11 cellular contexts compared by ENCODE assay signal in genomic region chr4:128241425-128241913, GRCh38. TPM values are rescaled to one million over a fixed set of nuclear protein-coding genes. Genes with fewer than 3 reads are reported as not detected.
A peak's percentile ranks its signal among the peaks of the same experiment; 100 is the strongest.
DNase-seq lines count a peak whose midpoint lies in the region; ATAC-seq and TF ChIP-seq lines count a peak whose summit lies in the region.
"Had no signal": no experiment of that assay in that cellular context is flagged by ENCODE, and none has a peak within 500 bp of the region (broad histone marks: within the 10 kb centered on the region; RNA-seq: fewer than 3 reads in every experiment).

No MANE protein-coding gene starts in this region.

- H3K36me3 Mint-ChIP-seq in activated CD8-positive, alpha-beta T cell treated with anti-CD3 and anti-CD28 coated beads for 36 hours (ENCODE audit: low read depth), result no peaks in the 10 kb centered on the region

- H3K4me1 Mint-ChIP-seq in activated CD8-positive, alpha-beta T cell treated with anti-CD3 and anti-CD28 coated beads for 36 hours (ENCODE audit: low read depth), result no peaks in the 10 kb centered on the region

- no peaks in the 10 kb centered on the region for H3K9me3 Mint-ChIP-seq in activated CD8-positive, alpha-beta T cell treated with anti-CD3 and anti-CD28 coated beads for 36 hours

- no peak overlapping the region for H3K4me3 Mint-ChIP-seq in activated CD8-positive, alpha-beta T cell treated with anti-CD3 and anti-CD28 coated beads for 36 hours

- no peaks in the 10 kb centered on the region for H3K27me3 ChIP-seq in MG63

- H3K27ac Mint-ChIP-seq in activated CD8-positive, alpha-beta T cell treated with anti-CD3 and anti-CD28 coated beads for 36 hours, result no peak overlapping the region

- peaks cover 8% of the 10 kb centered on the region for H3K9me3 ChIP-seq in MG63

- H3K36me3 ChIP-seq in MG63, result no peaks in the 10 kb centered on the region

- H3K27me3 Mint-ChIP-seq in activated CD8-positive, alpha-beta T cell treated with anti-CD3 and anti-CD28 coated beads for 36 hours, result peaks cover 1% of the 10 kb centered on the region

- POLR2A ChIA-PET in activated CD8-positive, alpha-beta T cell treated with anti-CD3 and anti-CD28 coated beads for 36 hours (lab: Charles Lee), result no interaction called here

- no peak for TF ChIP-seq CTCF in activated CD8-positive, alpha-beta T cell treated with anti-CD3 and anti-CD28 coated beads for 36 hours (IDR thresholded peaks at IDR 0.05)

- CTCF ChIA-PET in activated CD8-positive, alpha-beta T cell treated with anti-CD3 and anti-CD28 coated beads for 36 hours (lab: Charles Lee), result no interaction called here

- no peak for ATAC-seq in activated CD8-positive, alpha-beta T cell treated with anti-CD3 and anti-CD28 coated beads for 36 hours

- DNase-seq in DMS 273 treated with DMSO at 0.1 percent for 48 hours (lab: John Stamatoyannopoulos, UW) (peak; percentile 68), MG63 (peak; percentile 85), cerebellar cortex (ENCODE audit: low spot score) (peak; percentile 78), non-pigmented ciliary epithelial cell (ENCODE audit: low read depth) (peak; percentile 85), posterior cingulate gyrus (no peak), T-helper 1 cell (no peak), AML-193 (lab: John Stamatoyannopoulos, UW) (no peak)
- no peak for DNase-seq in activated CD8-positive, alpha-beta T cell treated with anti-CD3 and anti-CD28 coated beads for 36 hours
- DNase-seq: activated effector memory CD4-positive, alpha-beta T cell treated with anti-CD3 and anti-CD28 coated beads, Interleukin-2, amount 50 U/mL, for 16 hours; H7; MV-4-11 had no signal

- intact Hi-C loops in posterior cingulate gyrus (cut with DNase I), result no loop called here
- intact Hi-C loops in activated CD8-positive, alpha-beta T cell treated with anti-CD3 and anti-CD28 coated beads for 36 hours (cut with micrococcal nuclease), result no loop called here

- H3K4me3 ChIP-seq in MG63, result no peak overlapping the region

RNA-seq across cellular contexts. Expression of gene PGRMC2, which starts 46.1 kb away (rescaled TPM):
- 40.0 and 104 TPM in 2 replicates for total RNA-seq in MG63 (2014; rRNA removed; shearing (Covaris generic); ENCODE audit: low replicate concordance)
- 10 to 100 TPM; 51.2 to 53.5 TPM for total RNA-seq in activated CD8-positive, alpha-beta T cell treated with anti-CD3 and anti-CD28 coated beads for 36 hours

Comparison
In these comparisons a context has a peak if more than half of its experiments do, and no peak if none do; other contexts are left out.
1. DNase-seq: peak in DMS 273 treated with DMSO at 0.1 percent for 48 hours (single experiment), MG63 (single experiment), cerebellar cortex (single experiment) and non-pigmented ciliary epithelial cell (single experiment); none in posterior cingulate gyrus (0 of 10), T-helper 1 cell (0 of 5), AML-193 (0 of 2) and activated CD8-positive, alpha-beta T cell treated with anti-CD3 and anti-CD28 coated beads for 36 hours (single experiment).